ENCODE assay signal across 8 cellular contexts in the genomic region with DNA sequence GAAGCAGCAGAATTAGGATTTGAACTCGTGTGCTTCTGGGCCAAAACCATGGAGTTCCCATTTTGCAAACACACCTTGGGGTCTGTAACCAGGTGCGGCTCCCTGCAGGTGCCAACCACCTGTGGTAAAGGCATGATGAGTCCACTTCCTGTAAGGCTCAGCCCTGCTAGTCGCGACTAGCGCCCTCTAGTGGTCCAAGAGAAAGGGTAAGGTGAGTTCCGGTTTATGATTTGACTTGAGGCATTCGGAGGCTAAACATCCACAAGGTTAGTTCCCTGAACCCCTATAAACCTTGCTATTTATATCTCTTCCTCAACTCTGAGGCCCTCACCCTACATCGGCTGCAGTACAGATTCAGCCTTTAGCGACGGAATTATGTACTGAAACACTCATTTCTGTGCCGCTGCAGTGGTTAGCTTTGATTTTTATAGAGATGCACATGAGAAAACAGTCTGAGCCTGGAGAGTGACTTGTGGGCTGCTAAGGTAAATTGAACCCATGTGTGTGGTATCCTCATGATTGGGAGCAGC.
A peak's percentile ranks its signal among the peaks of the same experiment; 100 is the strongest.
DNase-seq lines count a peak whose midpoint lies in the region; ATAC-seq, FAIRE-seq and TF ChIP-seq lines count a peak whose summit lies in the region.

No MANE protein-coding gene starts in this region.

- H3K27me3 ChIP-seq in esophagus squamous epithelium: no peaks in the 10 kb centered on the region
- H3K27me3 ChIP-seq in pancreas: no peaks in the 10 kb centered on the region

- no peak overlapping the region for H3K4me3 ChIP-seq in AG09309 (ENCODE audit: control insufficient read depth, low read depth, low read length)
- H3K4me3 ChIP-seq in esophagus squamous epithelium: no peak overlapping the region
- no peak overlapping the region for H3K4me3 ChIP-seq in pancreas

- intact Hi-C loops in esophagus squamous epithelium (cut with DNase I): no loop called here
- intact Hi-C loops in pancreas (cut with DNase I): no loop called here

- H3K4me1 ChIP-seq in esophagus squamous epithelium: peaks cover 0 to 11% (median 4%) of the 10 kb centered on the region in 3 donors
- peaks cover 0 to 3% (median 0%) of the 10 kb centered on the region in 3 donors for H3K4me1 ChIP-seq in pancreas

- WGBS in esophagus squamous epithelium, 2 donors: 60% methylated on average over 11 of the region's 11 CpGs
- WGBS in pancreas, 2 donors: 71 to 72% methylated on average over 11 of the region's 11 CpGs

- H3K36me3 ChIP-seq in esophagus squamous epithelium (no peaks in the 10 kb centered on the region), pancreas (no peaks in the 10 kb centered on the region)

- DNase-seq in AG09309 (ENCODE audit: low read depth): no peak
- peak; percentile 43 for DNase-seq in NCI-H345 treated with DMSO at 0.1 percent for 48 hours (lab: John Stamatoyannopoulos, UW; ENCODE audit: unreplicated experiment)
- peak; percentile 32 to 35 for DNase-seq in activated CD8-positive, alpha-beta memory T cell treated with anti-CD3 and anti-CD28 coated beads for 4 hours (ENCODE audit: low read depth in 2 of 2)
- no peak for DNase-seq in esophagus squamous epithelium (lab: John Stamatoyannopoulos, UW)
- DNase-seq in pancreas: peak; percentile 42 to 72 (median 63)
- DNase-seq in OCI-M2 (lab: John Stamatoyannopoulos, UW; ENCODE audit: unreplicated experiment): no peak

- FAIRE-seq in pancreas (lab: Jason Lieb, UNC): no peak

- peak; percentile 94 for ATAC-seq in GM18858 (IDR thresholded peaks at IDR 0.05; ENCODE audit: unreplicated experiment)
- ATAC-seq in HG03039 (IDR thresholded peaks at IDR 0.05; ENCODE audit: unreplicated experiment): peak; percentile 90
- ATAC-seq in pancreas: peak; percentile 69 to 88 (median 82)

- H3K27ac ChIP-seq in esophagus squamous epithelium: no peak overlapping the region
- no peak overlapping the region for H3K27ac ChIP-seq in pancreas

- H3K9me3 ChIP-seq in esophagus squamous epithelium (no peaks in the 10 kb centered on the region), pancreas (no peaks in the 10 kb centered on the region)

- no peak for TF ChIP-seq POLR2A in esophagus squamous epithelium (IDR thresholded peaks at IDR 0.05)

- TF ChIP-seq CTCF in AG09309 (IDR thresholded peaks at IDR 0.05; ENCODE audit: control insufficient read depth, insufficient read depth, low read depth, low read length, missing control alignments) (peak; percentile 70), esophagus squamous epithelium (IDR thresholded peaks at IDR 0.05) (peak; percentile 33 to 51 (median 48)), pancreas (IDR thresholded peaks at IDR 0.05) (peak; percentile 39 to 66 (median 50))

Comparison
In these comparisons a context has a peak if more than half of its experiments do, and no peak if none do; other contexts are left out.
1. DNase-seq: peak in NCI-H345 treated with DMSO at 0.1 percent for 48 hours (single experiment), activated CD8-positive, alpha-beta memory T cell treated with anti-CD3 and anti-CD28 coated beads for 4 hours (2 of 2) and pancreas (6 of 6); none in AG09309 (single experiment), esophagus squamous epithelium (single experiment) and OCI-M2 (single experiment).
2. Peak in every context shown above with its lines, with median percentiles within 50 percentile points of each other: CTCF ChIP-seq and ATAC-seq.